ENCODE assay signal across 10 cellular contexts in the genomic region with DNA sequence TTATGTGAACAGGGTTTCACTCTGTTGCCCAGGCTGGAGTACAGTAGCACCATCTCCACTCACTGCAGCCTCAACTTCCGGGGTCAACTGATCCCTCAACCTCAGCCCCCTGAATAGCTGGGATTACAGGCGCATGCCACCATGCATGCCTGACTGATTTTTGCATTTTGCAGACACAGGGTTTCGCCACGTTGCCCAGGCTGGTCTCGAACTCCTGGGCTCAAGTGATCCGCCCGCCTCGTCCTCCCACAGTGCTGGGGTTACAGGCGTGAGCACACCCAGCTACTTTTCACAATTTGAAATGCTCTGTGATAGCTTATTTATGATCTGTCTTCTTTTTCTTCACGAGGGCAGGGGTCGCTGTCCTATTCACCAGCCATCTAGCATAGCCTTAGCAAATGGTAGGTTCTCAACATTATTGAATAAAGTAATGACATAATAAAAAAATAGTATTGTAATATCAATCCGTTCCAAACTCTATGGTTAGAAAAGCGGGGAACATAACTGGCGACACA. TPM values are rescaled to one million over a fixed set of nuclear protein-coding genes. Genes with fewer than 3 reads are reported as not detected.
DNase-seq lines count a peak whose midpoint lies in the region; ATAC-seq, FAIRE-seq and TF ChIP-seq lines count a peak whose summit lies in the region.
"Had no signal": no experiment of that assay in that cellular context is flagged by ENCODE, and none has a peak within 500 bp of the region (broad histone marks: within the 10 kb centered on the region; RNA-seq: fewer than 3 reads in every experiment).

No MANE protein-coding gene starts in this region.

- H2BK5ac ChIP-seq in H1 (ENCODE audit: low read depth, low read length): no peak overlapping the region
- H2BK5ac ChIP-seq in trophoblast cell (ENCODE audit: low read depth, low read length, poor library complexity): no peak overlapping the region

- H3K79me2 ChIP-seq in OCI-LY3 (ENCODE audit: low read length): peaks cover 44% of the 10 kb centered on the region
- H3K79me2 ChIP-seq in H1 (ENCODE audit: control insufficient read depth in 1 of 2, insufficient read depth in 2 of 2, low read length in 2 of 2): peaks cover 6 to 44% of the 10 kb centered on the region in 2 experiments; a peak in 3 of 4 replicates
- peaks cover 3% of the 10 kb centered on the region for H3K79me2 ChIP-seq in trophoblast cell (ENCODE audit: control insufficient read depth, insufficient read depth, low read length, poor library complexity)

- H2BK12ac ChIP-seq in H1 (ENCODE audit: low read depth, low read length): no peak overlapping the region
- H2BK12ac ChIP-seq in trophoblast cell (ENCODE audit: low read length): peak overlapping the region; percentile 8

- TF ChIP-seq CTCF in OCI-LY3 (IDR thresholded peaks at IDR 0.05; ENCODE audit: low read depth, low read length) (no peak), H1 (IDR thresholded peaks at IDR 0.05; ENCODE audit: control extremely low read depth in 1 of 3, insufficient read depth in 1 of 3, low read depth in 1 of 3, low read length in 3 of 3) (no peak)

- no peak overlapping the region for H2BK120ac ChIP-seq in H1 (replicated peaks; ENCODE audit: low read depth, low read length)
- no peak overlapping the region for H2BK120ac ChIP-seq in trophoblast cell (ENCODE audit: insufficient read depth, low read length, poor library complexity)

- no peak overlapping the region for H3K14ac ChIP-seq in H1 (ENCODE audit: insufficient read length)
- H3K14ac ChIP-seq in trophoblast cell (ENCODE audit: low read length): no peak overlapping the region

- H2BK20ac ChIP-seq in H1 (ENCODE audit: low read length): no peak overlapping the region

- H2AK5ac ChIP-seq in H1 (ENCODE audit: low read depth, low read length) (no peak overlapping the region), trophoblast cell (ENCODE audit: low read length) (no peak overlapping the region)

- DNase-seq in H1 (ENCODE audit: low read depth in 1 of 2, low spot score in 2 of 2) (no peak), trophoblast cell (no peak), SHP77 (lab: John Stamatoyannopoulos, UW) (no peak)
- DNase-seq in activated CD4-positive, CD25-positive, alpha-beta regulatory T cell treated with anti-CD3 and anti-CD28 coated beads, Interleukin-2, amount 50 U/mL, for 72 hours: no peak

- peak overlapping the region; percentile 91; the same call in 1 of the 2 replicates for H3K9ac ChIP-seq in ES-I3 (ENCODE audit: low read depth, low read length)
- no peak overlapping the region for H3K9ac ChIP-seq in OCI-LY3 (ENCODE audit: low read length)
- no peak overlapping the region for H3K9ac ChIP-seq in H1 (replicated peaks in 1 of 4; ENCODE audit: extremely low read depth in 1 of 4, low read depth in 3 of 4, low read length in 3 of 4)
- H3K9ac ChIP-seq in trophoblast cell (ENCODE audit: low read length): no peak overlapping the region

- no peak overlapping the region for H4K12ac ChIP-seq in trophoblast cell (ENCODE audit: low read depth, low read length)

- no peaks in the 10 kb centered on the region; the same call in 1 of the 2 replicates for H4K20me1 ChIP-seq in OCI-LY3 (ENCODE audit: insufficient read depth, low read length)
- H4K20me1 ChIP-seq in H1 (replicated peaks in 1 of 2; ENCODE audit: control insufficient read depth in 1 of 2, insufficient read depth in 2 of 2, low read length in 2 of 2): peaks cover 0 to 3% of the 10 kb centered on the region in 2 experiments

- H3K23ac ChIP-seq in H1 (ENCODE audit: insufficient read length) (no peak overlapping the region), trophoblast cell (ENCODE audit: low read length) (no peak overlapping the region)

- no peak overlapping the region for H2BK15ac ChIP-seq in H1 (ENCODE audit: low read length)

- ATAC-seq in GM18505 (IDR thresholded peaks at IDR 0.05; ENCODE audit: unreplicated experiment) (no peak), HG03354 (IDR thresholded peaks at IDR 0.05; ENCODE audit: poor library complexity, severe bottlenecking, unreplicated experiment) (no peak)

- H3K4ac ChIP-seq in H1 (replicated peaks; ENCODE audit: insufficient read length, low read depth, low read length) (no peak overlapping the region), trophoblast cell (ENCODE audit: low read depth, low read length) (no peak overlapping the region)

- CTCF ChIA-PET in H1 (lab: Charles Lee; ENCODE audit: partially characterized antibody): interaction anchor here (0.6 to 9.8 kb wide), 18 partner anchors 9 to 400 kb away, joined by 3 to 55 read pairs (median 4); no protein-coding TSS in a partner anchor

- peak overlapping the region; percentile 77 for H2AFZ ChIP-seq in OCI-LY3 (ENCODE audit: low read depth, low read length)
- peak overlapping the region; percentile 60; the same call in 1 of the 2 replicates for H2AFZ ChIP-seq in H1 (ENCODE audit: low read length)
- H2AFZ ChIP-seq in trophoblast cell (ENCODE audit: insufficient read depth, low read length, poor library complexity): no peak overlapping the region

- 65% methylated on average over 14 of the region's 14 CpGs; no CpG with 5 or more reads in 1 of the 2 experiments for WGBS in H1 (ENCODE audit: extremely low coverage in 1 of 2, insufficient coverage in 1 of 2, insufficient read length in 1 of 2, insufficient replicate concordance in 2 of 2, low coverage in 1 of 2, low lambda C conversion rate in 2 of 2, missing lambda C conversion rate in 1 of 2), 2 experiments
- WGBS in trophoblast cell (ENCODE audit: extremely low coverage, insufficient coverage, insufficient read length): no CpG with 5 or more reads among the region's 14 CpGs

- H3K36me3 ChIP-seq in ES-I3 (ENCODE audit: insufficient read depth, low read length): no peaks in the 10 kb centered on the region
- H3K36me3 ChIP-seq in OCI-LY3 (replicated peaks; ENCODE audit: low read depth, low read length): peaks cover 21% of the 10 kb centered on the region
- peaks cover 0 to 11% (median 0%) of the 10 kb centered on the region in 4 experiments; a peak in 2 of 8 replicates for H3K36me3 ChIP-seq in H1 (ENCODE audit: control insufficient read depth in 2 of 4, insufficient read depth in 4 of 4, low read length in 3 of 4)
- H3K36me3 ChIP-seq in trophoblast cell (ENCODE audit: control insufficient read depth in 1 of 2, insufficient read depth in 2 of 2, low read length in 2 of 2): no peaks in the 10 kb centered on the region

- H3K4me1 ChIP-seq in ES-I3 (ENCODE audit: insufficient read depth, low read length): 0 out of 2 replicates have a peak, but pooled peaks cover 10% of the 10 kb centered on the region
- H3K4me1 ChIP-seq in OCI-LY3 (ENCODE audit: low read length): peaks cover 36% of the 10 kb centered on the region
- no peaks in the 10 kb centered on the region; a peak in 1 of 7 replicates for H3K4me1 ChIP-seq in H1 (replicated peaks in 1 of 4; ENCODE audit: control insufficient read depth in 3 of 4, insufficient read depth in 4 of 4, low read length in 3 of 4)
- H3K4me1 ChIP-seq in trophoblast cell (ENCODE audit: control insufficient read depth in 1 of 2, insufficient read depth in 2 of 2, low read length in 2 of 2): peaks cover 4 to 6% of the 10 kb centered on the region in 2 experiments

- POLR2A ChIA-PET in H1 (lab: Charles Lee; ENCODE audit: partially characterized antibody): interaction anchor here (1.3 to 2.3 kb wide), 2 partner anchors 25 to 93 kb away, joined by 4 to 8 read pairs; no protein-coding TSS in a partner anchor

- no peak overlapping the region for H4K5ac ChIP-seq in H1 (ENCODE audit: insufficient read length, low read depth, low read length)

- H3K4me3 ChIP-seq in OCI-LY3 (ENCODE audit: low read length) (peak overlapping the region; percentile 95), H1 (ENCODE audit: extremely low read depth in 1 of 4, insufficient read depth in 2 of 4, low read depth in 3 of 4, low read length in 4 of 4) (peak overlapping the region in 1 of 4 experiments; percentile 91; a peak in 1 of 8 replicates), trophoblast cell (ENCODE audit: low read depth, low read length) (no peak overlapping the region)

- no peak overlapping the region for H3K56ac ChIP-seq in H1 (replicated peaks; ENCODE audit: insufficient read length, low read depth, low read length)

- H3K23me2 ChIP-seq in H1 (ENCODE audit: low read depth, low read length): no peaks in the 10 kb centered on the region; the same call in 1 of the 2 replicates

- TF ChIP-seq RAD21 in H1 (IDR thresholded peaks at IDR 0.05 in 1 of 2, conservative IDR thresholded peaks at IDR 0.05 in 1 of 2; ENCODE audit: low read depth in 2 of 2, low read length in 2 of 2): no peak

- H3K4me2 ChIP-seq in OCI-LY3 (ENCODE audit: low read length) (peak overlapping the region; percentile 65), H1 (ENCODE audit: insufficient read depth in 1 of 2, low read depth in 2 of 2, low read length in 2 of 2) (peak overlapping the region; percentile 41 to 52; a peak in 3 of 4 replicates), trophoblast cell (ENCODE audit: low read length) (no peak overlapping the region)

- TF ChIP-seq EP300 in H1 (IDR thresholded peaks at IDR 0.05; ENCODE audit: borderline replicate concordance in 1 of 2, low read depth in 2 of 2, low read length in 2 of 2): no peak

- no peaks in the 10 kb centered on the region for H3K9me3 ChIP-seq in ES-I3 (ENCODE audit: control insufficient read depth, insufficient read depth, low read length)
- H3K9me3 ChIP-seq in OCI-LY3 (ENCODE audit: insufficient read depth, low read length): no peaks in the 10 kb centered on the region
- H3K9me3 ChIP-seq in H1 (ENCODE audit: insufficient read depth in 2 of 2, low read depth in 1 of 2, low read length in 1 of 2): no peaks in the 10 kb centered on the region
- no peaks in the 10 kb centered on the region for H3K9me3 ChIP-seq in trophoblast cell (ENCODE audit: insufficient read depth, low read depth, low read length)
- H3K9me3 ChIP-seq: upper lobe of left lung had no signal

- H3K27ac ChIP-seq in OCI-LY3 (ENCODE audit: low read length) (no peak overlapping the region), H1 (ENCODE audit: low read depth, low read length) (no peak overlapping the region), trophoblast cell (ENCODE audit: low read depth, low read length) (no peak overlapping the region)

- no peak overlapping the region for H3K18ac ChIP-seq in H1 (ENCODE audit: extremely low read depth, low read length)
- no peak overlapping the region for H3K18ac ChIP-seq in trophoblast cell (ENCODE audit: low read length)

- no peak for FAIRE-seq in H1 (lab: Jason Lieb, UNC)

- H4K91ac ChIP-seq in H1 (replicated peaks; ENCODE audit: insufficient read length, low read length) (no peak overlapping the region), trophoblast cell (ENCODE audit: low read depth, low read length) (no peak overlapping the region)

- H3K79me1 ChIP-seq in H1 (ENCODE audit: low read depth, low read length) (no peaks in the 10 kb centered on the region; the same call in none of the 2 replicates), trophoblast cell (ENCODE audit: low read length) (peaks cover 4% of the 10 kb centered on the region)

- TF ChIP-seq POLR2A in H1 (IDR thresholded peaks at IDR 0.05; ENCODE audit: control extremely low read depth in 1 of 2, low read depth in 2 of 2, low read length in 2 of 2): no peak
- no peak for TF ChIP-seq POLR2A in GM18505 (IDR thresholded peaks at IDR 0.05; ENCODE audit: borderline replicate concordance, extremely low read depth, insufficient read depth, insufficient read length)

- H3K27me3 ChIP-seq in OCI-LY3 (ENCODE audit: low read depth, low read length) (peaks cover 6% of the 10 kb centered on the region; the same call in 1 of the 2 replicates), H1 (replicated peaks in 1 of 4; ENCODE audit: control insufficient read depth in 3 of 4, extremely low read depth in 1 of 4, insufficient read depth in 3 of 4, low read length in 3 of 4) (no peaks in the 10 kb centered on the region), trophoblast cell (ENCODE audit: insufficient read depth, low read length) (no peaks in the 10 kb centered on the region)
- H3K27me3 ChIP-seq: cardiac muscle cell, upper lobe of left lung had no signal

- no peak overlapping the region for H4K8ac ChIP-seq in H1 (ENCODE audit: extremely low read depth, insufficient read depth, low read length)
- peak overlapping the region; percentile 45 for H4K8ac ChIP-seq in trophoblast cell (ENCODE audit: low read depth, low read length)

RNA-seq across cellular contexts. Expression of a gene that starts 0.5 kb away (rescaled TPM):
- total RNA-seq in H1 (2021; fragmentation: NEBNext Ultra II Directional; extraction: Animal tissue kit (Norgen Biotek cat#: 25700)): 74.2 and 84.4 TPM in 2 replicates
- polyA plus RNA-seq in H1 (2011; rRNA removed): 39.3 and 54.4 TPM in 2 replicates
- polyA plus RNA-seq in H1 (2011; cell fraction: cytosol; rRNA removed): 59.3 TPM
- 34.3 TPM for polyA plus RNA-seq in H1 (2011; cell fraction: nucleus; rRNA removed)
- 53.2 to 90.9 TPM (median 58.1 TPM) in 4 replicates for polyA plus RNA-seq in H1 (2012, experiment 1 of 2)
- polyA plus RNA-seq in H1 (2012, experiment 2 of 2): 8.6 TPM
- 44.7 TPM for polyA plus RNA-seq in H1 (2013, experiment 1 of 2)
- polyA plus RNA-seq in H1 (2013, experiment 2 of 2): 45.3 TPM
- polyA minus RNA-seq in H1 (2011; rRNA and poly(A)+ RNA removed): 42.0 and 46.1 TPM in 2 replicates
- 28.3 TPM for polyA minus RNA-seq in H1 (2011; cell fraction: cytosol; rRNA and poly(A)+ RNA removed)
- 49.3 TPM for polyA minus RNA-seq in H1 (2011; cell fraction: nucleus; rRNA and poly(A)+ RNA removed)
- polyA plus RNA-seq in trophoblast cell (2013): 40.9 and 41.6 TPM in 2 replicates

RNA-seq across cellular contexts. Expression of a gene that starts 27.2 kb away (rescaled TPM):
- total RNA-seq in H1 (2021; fragmentation: NEBNext Ultra II Directional; extraction: Animal tissue kit (Norgen Biotek cat#: 25700)): 0.34 and 0.71 TPM in 2 replicates
- polyA plus RNA-seq in H1 (2011; rRNA removed): 0.12 and 0.16 TPM in 2 replicates
- polyA plus RNA-seq in H1 (2011; cell fraction: cytosol; rRNA removed): 0.10 TPM
- 0.29 TPM for polyA plus RNA-seq in H1 (2011; cell fraction: nucleus; rRNA removed)
- 0.21 to 0.36 TPM (median 0.28 TPM) in 4 replicates for polyA plus RNA-seq in H1 (2012, experiment 1 of 2)
- 0.04 TPM for polyA plus RNA-seq in H1 (2012, experiment 2 of 2)
- 0.22 TPM for polyA plus RNA-seq in H1 (2013, experiment 1 of 2)
- 0.26 TPM for polyA plus RNA-seq in H1 (2013, experiment 2 of 2)
- 0.24 and 0.35 TPM in 2 replicates for polyA minus RNA-seq in H1 (2011; rRNA and poly(A)+ RNA removed)
- not detected for polyA minus RNA-seq in H1 (2011; cell fraction: cytosol; rRNA and poly(A)+ RNA removed)
- 0.50 TPM for polyA minus RNA-seq in H1 (2011; cell fraction: nucleus; rRNA and poly(A)+ RNA removed)
- 0.39 and 0.44 TPM in 2 replicates for polyA plus RNA-seq in trophoblast cell (2013)
